In the genomic region with DNA sequence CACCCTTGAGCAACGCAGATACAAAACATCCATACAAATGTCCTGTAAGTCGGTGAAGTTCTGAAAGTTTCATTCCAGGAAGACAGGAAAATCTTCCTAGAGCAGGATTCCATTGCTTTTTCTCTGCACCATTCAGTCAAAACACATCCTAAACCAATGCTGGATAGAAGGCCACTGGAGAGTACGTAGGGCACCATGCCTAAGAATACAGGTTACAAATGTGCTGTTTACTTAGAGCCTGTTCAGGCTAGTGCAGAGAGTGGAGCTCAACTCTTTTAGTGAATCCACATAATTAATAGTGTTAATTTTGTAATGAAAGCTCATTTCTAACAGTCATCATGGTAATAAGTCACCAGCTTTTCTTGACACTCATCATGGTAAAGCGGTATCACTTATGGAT, we compare ENCODE assay signal across 23 cellular contexts.
DNase-seq lines count a peak whose midpoint lies in the region; ATAC-seq, FAIRE-seq and TF ChIP-seq lines count a peak whose summit lies in the region.
"Had no signal": no experiment of that assay in that cellular context is flagged by ENCODE, and none has a peak within 500 bp of the region (broad histone marks: within the 10 kb centered on the region; RNA-seq: fewer than 3 reads in every experiment).

No MANE protein-coding gene starts in this region.

- no peak for FAIRE-seq in frontal cortex (lab: Jason Lieb, UNC)
- FAIRE-seq: GM12878, GM19239, H54, HTR-8/SVneo had no signal

- H3K27ac Mint-ChIP-seq in stimulated activated memory B cell treated with anti-CD40 and anti-IgM and Interleukin-4, amounts not matched to agents 10 μg/mL and 1 μg/mL and 100 μg/mL, for 72 hours = no peak overlapping the region
- H3K27ac Mint-ChIP-seq: B cell; CD4-positive, CD25-positive, alpha-beta regulatory T cell; CD8-positive, alpha-beta memory T cell had no signal

- H3K9me3 ChIP-seq in vagina = no peaks in the 10 kb centered on the region
- H3K9me3 ChIP-seq: BLaER1 treated with 17β-estradiol and CSF1 and Interleukin-3, amounts not matched to agents 10 nM and 100 nM had no signal

- no peaks in the 10 kb centered on the region for H3K4me1 ChIP-seq in vagina
- H3K4me1 ChIP-seq: BLaER1 treated with 17β-estradiol and CSF1 and Interleukin-3, amounts not matched to agents 10 nM and 100 nM had no signal

- no peak overlapping the region for H3K4me3 Mint-ChIP-seq in stimulated activated memory B cell treated with anti-CD40 and anti-IgM and Interleukin-4, amounts not matched to agents 10 μg/mL and 1 μg/mL and 100 μg/mL, for 72 hours
- H3K4me3 Mint-ChIP-seq: B cell; CD4-positive, CD25-positive, alpha-beta regulatory T cell; CD8-positive, alpha-beta memory T cell had no signal

- H3K27me3 Mint-ChIP-seq in stimulated activated memory B cell treated with anti-CD40 and anti-IgM and Interleukin-4, amounts not matched to agents 10 μg/mL and 1 μg/mL and 100 μg/mL, for 72 hours = no peaks in the 10 kb centered on the region

- peaks cover 3% of the 10 kb centered on the region for H3K9me3 Mint-ChIP-seq in stimulated activated memory B cell treated with anti-CD40 and anti-IgM and Interleukin-4, amounts not matched to agents 10 μg/mL and 1 μg/mL and 100 μg/mL, for 72 hours

- ATAC-seq in Right ventricle myocardium superior (ENCODE audit: poor library complexity) (peak; percentile 29), left lobe of liver (peak; percentile 69)
- ATAC-seq in stimulated activated memory B cell treated with anti-CD40 and anti-IgM and Interleukin-4, amounts not matched to agents 10 μg/mL and 1 μg/mL and 100 μg/mL, for 72 hours = peak; percentile 18
- ATAC-seq: GM12878 had no signal

- intact Hi-C loops in Right ventricle myocardium superior (cut with DNase I) = no loop called here
- intact Hi-C loops in cardiac septum (cut with DNase I) = no loop called here
- intact Hi-C loops in vagina (cut with DNase I) = no loop called here

- H3K36me3 Mint-ChIP-seq in stimulated activated memory B cell treated with anti-CD40 and anti-IgM and Interleukin-4, amounts not matched to agents 10 μg/mL and 1 μg/mL and 100 μg/mL, for 72 hours = no peaks in the 10 kb centered on the region
- H3K36me3 Mint-ChIP-seq: CD4-positive, CD25-positive, alpha-beta regulatory T cell; CD8-positive, alpha-beta memory T cell had no signal

- no peak for TF ChIP-seq POLR2A in vagina (IDR thresholded peaks at IDR 0.05)

- H3K36me3 ChIP-seq in vagina = no peaks in the 10 kb centered on the region
- H3K36me3 ChIP-seq: BLaER1 treated with 17β-estradiol and CSF1 and Interleukin-3, amounts not matched to agents 10 nM and 100 nM had no signal

- H3K4me3 ChIP-seq in vagina = no peak overlapping the region
- H3K4me3 ChIP-seq: BLaER1 treated with 17β-estradiol and CSF1 and Interleukin-3, amounts not matched to agents 10 nM and 100 nM; GM12878 had no signal

- DNase-seq in Right ventricle myocardium superior = no peak
- DNase-seq in cardiac septum (ENCODE audit: low spot score) = no peak
- peak; percentile 3 for DNase-seq in NCI-H69 (lab: John Stamatoyannopoulos, UW)
- DNase-seq in left lobe of liver (ENCODE audit: low spot score) = no peak
- no peak for DNase-seq in frontal cortex (ENCODE audit: low spot score in 2 of 2)
- DNase-seq in vagina (ENCODE audit: extremely low spot score in 2 of 2) = no peak
- DNase-seq in SHP77 treated with DMSO at 0.1 percent for 48 hours (lab: John Stamatoyannopoulos, UW) = no peak
- DNase-seq: CD4-positive, CD25-positive, alpha-beta regulatory T cell; CD8-positive, alpha-beta memory T cell; COR-L47; DMS 273 treated with DMSO at 0.1 percent for 48 hours; DMS53; DND-41; EL; HCEC 1CT; IMR-90 had no signal

- H3K27ac ChIP-seq in vagina = no peak overlapping the region
- H3K27ac ChIP-seq: BLaER1 treated with 17β-estradiol and CSF1 and Interleukin-3, amounts not matched to agents 10 nM and 100 nM had no signal

- TF ChIP-seq CTCF in vagina (IDR thresholded peaks at IDR 0.05) = no peak

- no peaks in the 10 kb centered on the region for H3K4me1 Mint-ChIP-seq in stimulated activated memory B cell treated with anti-CD40 and anti-IgM and Interleukin-4, amounts not matched to agents 10 μg/mL and 1 μg/mL and 100 μg/mL, for 72 hours
- H3K4me1 Mint-ChIP-seq: B cell; CD4-positive, CD25-positive, alpha-beta regulatory T cell; CD8-positive, alpha-beta memory T cell had no signal

- no peaks in the 10 kb centered on the region for H3K27me3 ChIP-seq in vagina
- H3K27me3 ChIP-seq: BLaER1 treated with 17β-estradiol and CSF1 and Interleukin-3, amounts not matched to agents 10 nM and 100 nM had no signal

Comparison
In these comparisons a context has a peak if more than half of its experiments do, and no peak if none do; other contexts are left out.
1. ATAC-seq: peak in every context shown above with its lines; median percentile 69 in left lobe of liver; 29 in Right ventricle myocardium superior; 18 in stimulated activated memory B cell treated with anti-CD40 and anti-IgM and Interleukin-4, amounts not matched to agents 10 μg/mL and 1 μg/mL and 100 μg/mL, for 72 hours.